ENCODE assay signal across 18 cellular contexts in genomic region chr1:92965003-92965402, GRCh38. TPM values are rescaled to one million over a fixed set of nuclear protein-coding genes. Genes with fewer than 3 reads are reported as not detected.
A peak's percentile ranks its signal among the peaks of the same experiment; 100 is the strongest.
DNase-seq lines count a peak whose midpoint lies in the region; ATAC-seq and TF ChIP-seq lines count a peak whose summit lies in the region.
"Had no signal": no experiment of that assay in that cellular context is flagged by ENCODE, and none has a peak within 500 bp of the region (broad histone marks: within the 10 kb centered on the region; RNA-seq: fewer than 3 reads in every experiment).

No MANE protein-coding gene starts in this region.

- no peaks in the 10 kb centered on the region for H3K36me3 ChIP-seq in prostate gland
- H3K36me3 ChIP-seq in esophagus squamous epithelium: no peaks in the 10 kb centered on the region
- H3K36me3 ChIP-seq: pancreas, stomach, transverse colon had no signal

- H3K9me3 ChIP-seq in prostate gland (no peaks in the 10 kb centered on the region), esophagus squamous epithelium (no peaks in the 10 kb centered on the region)
- H3K9me3 ChIP-seq: pancreas, stomach, transverse colon had no signal

- ATAC-seq in effector memory CD8-positive, alpha-beta T cell (replicated peaks): no peak
- ATAC-seq: pancreas, right cardiac atrium had no signal

- no peaks in the 10 kb centered on the region for H3K27me3 ChIP-seq in prostate gland (replicated peaks; ENCODE audit: insufficient read depth)
- no peaks in the 10 kb centered on the region for H3K27me3 ChIP-seq in esophagus squamous epithelium
- H3K27me3 ChIP-seq: pancreas, stomach, transverse colon had no signal

- H3K27ac ChIP-seq in prostate gland: no peak overlapping the region
- no peak overlapping the region for H3K27ac ChIP-seq in esophagus squamous epithelium
- H3K27ac ChIP-seq: pancreas, stomach, transverse colon had no signal

- H3K9me3 Mint-ChIP-seq in activated naive CD4-positive, alpha-beta T cell treated with anti-CD3 and anti-CD28 coated beads for 36 hours: no peaks in the 10 kb centered on the region
- no peaks in the 10 kb centered on the region for H3K9me3 Mint-ChIP-seq in effector memory CD8-positive, alpha-beta T cell
- H3K9me3 Mint-ChIP-seq: activated T-cell treated with anti-CD3 and anti-CD28 coated beads, Interleukin-2, amount 50 U/mL, for 24 hours; endodermal cell; HFFc6; nephron progenitor cell had no signal

- TF ChIP-seq POLR2A in prostate gland (IDR thresholded peaks at IDR 0.05) (no peak), esophagus squamous epithelium (IDR thresholded peaks at IDR 0.05) (no peak)

- peak; percentile 53 for DNase-seq in activated naive CD4-positive, alpha-beta T cell treated with anti-CD3 and anti-CD28 coated beads for 36 hours
- DNase-seq in activated naive CD4-positive, alpha-beta T cell treated with anti-CD3 and anti-CD28 coated beads, Interleukin-2, amount 50 U/mL, for 16 hours: no peak
- peak; percentile 52 for DNase-seq in DMS53 treated with DMSO at 0.1 percent for 48 hours (lab: John Stamatoyannopoulos, UW; ENCODE audit: unreplicated experiment)
- DNase-seq in T follicular helper cell (ENCODE audit: low read depth): peak; percentile 52
- peak in 2 of 3 experiments; percentile 8 to 16 for DNase-seq in effector memory CD8-positive, alpha-beta T cell
- no peak for DNase-seq in prostate gland (ENCODE audit: low spot score)
- DNase-seq in esophagus squamous epithelium (lab: John Stamatoyannopoulos, UW): no peak
- DNase-seq: activated T-cell treated with anti-CD3 and anti-CD28 coated beads, Interleukin-2, amount 50 U/mL, for 24 hours; endodermal cell; HFFc6; Kasumi-1; NCI-H1048; NCI-H1930; nephron progenitor cell; pancreas; right cardiac atrium; stomach; transverse colon had no signal

- H3K4me1 ChIP-seq in prostate gland (replicated peaks) (no peaks in the 10 kb centered on the region), esophagus squamous epithelium (peaks cover 0 to 25% (median 0%) of the 10 kb centered on the region in 3 donors)

- no peak overlapping the region for H3K27ac Mint-ChIP-seq in activated naive CD4-positive, alpha-beta T cell treated with anti-CD3 and anti-CD28 coated beads for 36 hours
- no peak overlapping the region for H3K27ac Mint-ChIP-seq in effector memory CD8-positive, alpha-beta T cell
- H3K27ac Mint-ChIP-seq: activated T-cell treated with anti-CD3 and anti-CD28 coated beads, Interleukin-2, amount 50 U/mL, for 24 hours; endodermal cell; HFFc6; nephron progenitor cell had no signal

- 54% methylated on average over 3 of the region's 3 CpGs for WGBS in prostate gland
- WGBS in esophagus squamous epithelium, 2 donors: 25 to 36% methylated on average over 3 of the region's 3 CpGs

- H3K4me3 ChIP-seq in prostate gland: no peak overlapping the region
- no peak overlapping the region for H3K4me3 ChIP-seq in esophagus squamous epithelium
- H3K4me3 ChIP-seq: pancreas, stomach, transverse colon had no signal

- peaks cover 21% of the 10 kb centered on the region for H3K4me1 Mint-ChIP-seq in activated naive CD4-positive, alpha-beta T cell treated with anti-CD3 and anti-CD28 coated beads for 36 hours (ENCODE audit: low read depth)
- peaks cover 6 to 13% of the 10 kb centered on the region in 2 donors for H3K4me1 Mint-ChIP-seq in effector memory CD8-positive, alpha-beta T cell (ENCODE audit: low read depth in 2 of 2)

- intact Hi-C loops in activated naive CD4-positive, alpha-beta T cell treated with anti-CD3 and anti-CD28 coated beads for 36 hours (cut with micrococcal nuclease): no loop called here
- intact Hi-C loops in prostate gland (cut with DNase I): no loop called here
- intact Hi-C loops in esophagus squamous epithelium (cut with DNase I): loop anchor here (10.0 kb wide), 1 partner anchor 110 kb away; no protein-coding TSS in a partner anchor

- no peaks in the 10 kb centered on the region for H3K27me3 Mint-ChIP-seq in activated naive CD4-positive, alpha-beta T cell treated with anti-CD3 and anti-CD28 coated beads for 36 hours (ENCODE audit: low read depth)
- no peaks in the 10 kb centered on the region for H3K27me3 Mint-ChIP-seq in effector memory CD8-positive, alpha-beta T cell
- H3K27me3 Mint-ChIP-seq: activated T-cell treated with anti-CD3 and anti-CD28 coated beads, Interleukin-2, amount 50 U/mL, for 24 hours had no signal

- peaks cover 1% of the 10 kb centered on the region for H3K36me3 Mint-ChIP-seq in activated naive CD4-positive, alpha-beta T cell treated with anti-CD3 and anti-CD28 coated beads for 36 hours (ENCODE audit: low read depth)
- H3K36me3 Mint-ChIP-seq in effector memory CD8-positive, alpha-beta T cell (ENCODE audit: insufficient read depth): peaks cover 19% of the 10 kb centered on the region

- TF ChIP-seq CTCF in prostate gland (IDR thresholded peaks at IDR 0.05) (no peak), esophagus squamous epithelium (IDR thresholded peaks at IDR 0.05) (no peak)

- CTCF ChIA-PET in activated naive CD4-positive, alpha-beta T cell treated with anti-CD3 and anti-CD28 coated beads for 36 hours (lab: Charles Lee): interaction anchor here (1.2 to 6.9 kb wide), 4 partner anchors 11 to 106 kb away, joined by 3 to 115 read pairs (median 8); no protein-coding TSS in a partner anchor

- H3K4me3 Mint-ChIP-seq in activated naive CD4-positive, alpha-beta T cell treated with anti-CD3 and anti-CD28 coated beads for 36 hours: no peak overlapping the region
- no peak overlapping the region for H3K4me3 Mint-ChIP-seq in effector memory CD8-positive, alpha-beta T cell
- H3K4me3 Mint-ChIP-seq: activated T-cell treated with anti-CD3 and anti-CD28 coated beads, Interleukin-2, amount 50 U/mL, for 24 hours; endodermal cell; HFFc6; nephron progenitor cell had no signal

RNA-seq across cellular contexts. Expression of gene DIPK1A, which starts 3.7 kb away (rescaled TPM):
- total RNA-seq in activated naive CD4-positive, alpha-beta T cell treated with anti-CD3 and anti-CD28 coated beads for 36 hours: 1 to 10 TPM; 4.5 to 5.0 TPM
- 10 to 100 TPM in 1 of 2 donors, 1 to 10 TPM in 1; 9.2 to 22.2 TPM for total RNA-seq in prostate gland
- total RNA-seq in esophagus squamous epithelium: 1 to 10 TPM; 3.1 to 9.9 (median 4.9) TPM

Comparison
In these comparisons a context has a peak if more than half of its experiments do, and no peak if none do; other contexts are left out.
1. DNase-seq: peak in activated naive CD4-positive, alpha-beta T cell treated with anti-CD3 and anti-CD28 coated beads for 36 hours (single experiment), DMS53 treated with DMSO at 0.1 percent for 48 hours (single experiment), T follicular helper cell (single experiment) and effector memory CD8-positive, alpha-beta T cell (2 of 3); none in activated naive CD4-positive, alpha-beta T cell treated with anti-CD3 and anti-CD28 coated beads, Interleukin-2, amount 50 U/mL, for 16 hours (single experiment), prostate gland (single experiment) and esophagus squamous epithelium (single experiment).